8 cellular contexts compared by ENCODE assay signal in genomic region chr10:102280397-102281015, GRCh38. TPM values are rescaled to one million over a fixed set of nuclear protein-coding genes. Genes with fewer than 3 reads are reported as not detected.
A peak's percentile ranks its signal among the peaks of the same experiment; 100 is the strongest.
DNase-seq lines count a peak whose midpoint lies in the region; ATAC-seq and TF ChIP-seq lines count a peak whose summit lies in the region.

No MANE protein-coding gene starts in this region.

- H3K27ac Mint-ChIP-seq in nephron: peak overlapping the region; percentile 80 to 95 (median 85)

- H3K27ac ChIP-seq in colonic mucosa (no peak overlapping the region), uterus (peak overlapping the region in 1 of 2 donors; percentile 48)

- no peak for ATAC-seq in HG03196 (IDR thresholded peaks at IDR 0.05; ENCODE audit: unreplicated experiment)

- DNase-seq in DMS 273 treated with DMSO at 0.1 percent for 48 hours (lab: John Stamatoyannopoulos, UW) (peak; percentile 64), NCI-H2171 treated with DMSO at 0.1 percent for 48 hours (lab: John Stamatoyannopoulos, UW) (peak; percentile 66), colonic mucosa (peak; percentile 19), GM13976 (ENCODE audit: low spot score) (no peak), uterus (no peak), T1000 (lab: John Stamatoyannopoulos, UW) (no peak)

- peaks cover 19% of the 10 kb centered on the region for H3K36me3 Mint-ChIP-seq in nephron (ENCODE audit: low read depth)

- no peaks in the 10 kb centered on the region for H3K4me1 ChIP-seq in colonic mucosa
- peaks cover 6 to 8% of the 10 kb centered on the region in 2 donors for H3K4me1 ChIP-seq in uterus

- intact Hi-C loops in colonic mucosa (cut with DNase I): no loop called here
- intact Hi-C loops in uterus (cut with DNase I; ENCODE audit: low total_unique reads): no loop called here

- H3K4me3 ChIP-seq in colonic mucosa: no peak overlapping the region
- H3K4me3 ChIP-seq in uterus: no peak overlapping the region

- in situ Hi-C loops in GM13976 (cut with MboI; ENCODE audit: low sequenced_read_pairs, unreplicated experiment): no loop called here

- no peak overlapping the region for H3K9ac ChIP-seq in colonic mucosa (ENCODE audit: low read depth in 2 of 2, low read length in 2 of 2)

- H3K36me3 ChIP-seq in colonic mucosa (peaks cover 8% of the 10 kb centered on the region), uterus (no peaks in the 10 kb centered on the region)

- H3K27me3 Mint-ChIP-seq in nephron (ENCODE audit: low read depth): no peaks in the 10 kb centered on the region

- H3K9me3 ChIP-seq in colonic mucosa: no peaks in the 10 kb centered on the region
- no peaks in the 10 kb centered on the region for H3K9me3 ChIP-seq in uterus

- no peak for TF ChIP-seq POLR2A in uterus (IDR thresholded peaks at IDR 0.05)

- H3K4me1 Mint-ChIP-seq in nephron: peaks cover 60% of the 10 kb centered on the region

- peak overlapping the region; percentile 50 to 66 (median 57) for H3K4me3 Mint-ChIP-seq in nephron

- TF ChIP-seq CTCF in colonic mucosa (IDR thresholded peaks at IDR 0.05): no peak
- TF ChIP-seq CTCF in nephron (IDR thresholded peaks at IDR 0.05; ENCODE audit: unreplicated experiment in 3 of 3): no peak
- TF ChIP-seq CTCF in GM13976 (IDR thresholded peaks at IDR 0.05; ENCODE audit: borderline replicate concordance, control extremely low read depth, extremely low read depth, insufficient read depth, missing control alignments): no peak
- TF ChIP-seq CTCF in uterus (IDR thresholded peaks at IDR 0.05): no peak

- no peaks in the 10 kb centered on the region for H3K9me3 Mint-ChIP-seq in nephron

- H3K27me3 ChIP-seq in colonic mucosa (no peaks in the 10 kb centered on the region), uterus (no peaks in the 10 kb centered on the region)

RNA-seq across cellular contexts. Expression of gene GBF1, which starts 35.2 kb away (rescaled TPM):
- 10 to 100 TPM; 59.8 to 73.4 TPM for total RNA-seq in colonic mucosa
- 10 to 100 TPM; 10.9 to 45.4 (median 23.9) TPM for total RNA-seq in uterus

RNA-seq across cellular contexts. Expression of gene PITX3, which starts 39.2 kb away (rescaled TPM):
- total RNA-seq in colonic mucosa: not detected
- not detected for total RNA-seq in uterus

RNA-seq across cellular contexts. Expression of gene ELOVL3, which starts 54.4 kb away (rescaled TPM):
- total RNA-seq in colonic mucosa (under 1 TPM in 1 of 2 donors, not detected in 1; 0.24 TPM), uterus (under 1 TPM in 1 of 4 donors, not detected in 3; 0.51 TPM)

Comparison
In these comparisons a context has a peak if more than half of its experiments do, and no peak if none do; other contexts are left out.
1. DNase-seq: peak in DMS 273 treated with DMSO at 0.1 percent for 48 hours (single experiment), NCI-H2171 treated with DMSO at 0.1 percent for 48 hours (single experiment) and colonic mucosa (single experiment); none in GM13976 (single experiment), uterus (0 of 2) and T1000 (single experiment).